ENCODE assay signal across 31 cellular contexts in genomic region chr11:118643142-118643994, GRCh38. TPM values are rescaled to one million over a fixed set of nuclear protein-coding genes. Genes with fewer than 3 reads are reported as not detected.
DNase-seq lines count a peak whose midpoint lies in the region; ATAC-seq, FAIRE-seq and TF ChIP-seq lines count a peak whose summit lies in the region.
"Had no signal": no experiment of that assay in that cellular context is flagged by ENCODE, and none has a peak within 500 bp of the region (broad histone marks: within the 10 kb centered on the region; RNA-seq: fewer than 3 reads in every experiment).

No MANE protein-coding gene starts in this region.

- WGBS in pancreas, 2 donors, result 58 to 60% methylated on average over 11 of the region's 11 CpGs

- peaks cover 5 to 32% (median 19%) of the 10 kb centered on the region in 3 donors for H3K4me1 ChIP-seq in pancreas
- H3K4me1 ChIP-seq: left lung had no signal

- peak; percentile 85 for DNase-seq in G401 (ENCODE audit: low spot score)
- peak; percentile 92 to 95 for DNase-seq in NCI-H446 (lab: John Stamatoyannopoulos, UW)
- DNase-seq in cerebellum (ENCODE audit: low spot score), result peak; percentile 63
- peak in 3 of 6 donors; percentile 66 to 77 (median 73) for DNase-seq in pancreas
- DNase-seq in GM13976 (ENCODE audit: low spot score), result no peak
- no peak for DNase-seq in NCI-H2196 (lab: John Stamatoyannopoulos, UW; ENCODE audit: unreplicated experiment)
- DNase-seq in GM12891 (ENCODE audit: insufficient read length, low spot score), result no peak
- DNase-seq: activated CD4-positive, alpha-beta memory T cell treated with anti-CD3 and anti-CD28 coated beads for 36 hours; activated CD4-positive, alpha-beta T cell treated with anti-CD3 and anti-CD28 coated beads for 1 hour; activated naive CD4-positive, alpha-beta T cell treated with Interleukin-2 at 50 U/mL for 16 hours; COR-L47; DMS79 treated with DMSO at 0.1 percent for 48 hours; effector CD4-positive, alpha-beta T cell; GF-D8; GM23248; immature natural killer cell; mesendoderm; NCI-H146; NCI-H510A treated with DMSO at 0.1 percent for 48 hours; stimulated activated CD4-positive, alpha-beta T cell treated with anti-CD3 and anti-CD28 coated beads, Interleukin-15, amount 100 ng/mL, for 24 hours; stimulated activated CD4-positive, alpha-beta T cell treated with anti-CD3 and anti-CD28 coated beads, Interleukin-4, amount 100 ng/mL, for 4 hours had no signal

- peak; percentile 52 to 79 (median 59) for ATAC-seq in pancreas
- ATAC-seq in GM18868 (IDR thresholded peaks at IDR 0.05; ENCODE audit: unreplicated experiment), result no peak
- ATAC-seq: left lung, Panc1 had no signal

- intact Hi-C loops in pancreas (cut with DNase I), result no loop called here

- no peak overlapping the region for H3K4me3 ChIP-seq in pancreas
- H3K4me3 ChIP-seq: BLaER1 treated with 17β-estradiol and CSF1 and Interleukin-3, amounts not matched to agents 10 nM and 100 nM; GM23248; left lung had no signal

- no peaks in the 10 kb centered on the region for H3K9me3 ChIP-seq in pancreas
- H3K9me3 ChIP-seq: BLaER1 treated with 17β-estradiol and CSF1 and Interleukin-3, amounts not matched to agents 10 nM and 100 nM; left lung had no signal

- peaks cover 0 to 28% (median 9%) of the 10 kb centered on the region in 3 donors for H3K36me3 ChIP-seq in pancreas

- TF ChIP-seq POLR2A in GM12891 (IDR thresholded peaks at IDR 0.05; ENCODE audit: low read depth, low read length), result no peak

- FAIRE-seq in pancreas (lab: Jason Lieb, UNC), result no peak
- FAIRE-seq in GM12891 (lab: Jason Lieb, UNC), result no peak
- FAIRE-seq: colon had no signal

- in situ Hi-C loops in G401 (cut with HindIII; ENCODE audit: low sequenced_read_pairs) (no loop called here), GM13976 (cut with MboI; ENCODE audit: low sequenced_read_pairs, unreplicated experiment) (no loop called here)

- H3K27me3 ChIP-seq in pancreas, result no peaks in the 10 kb centered on the region
- H3K27me3 ChIP-seq: BLaER1 treated with 17β-estradiol and CSF1 and Interleukin-3, amounts not matched to agents 10 nM and 100 nM; left lung had no signal

- TF ChIP-seq CTCF in pancreas (IDR thresholded peaks at IDR 0.05) (no peak), GM13976 (IDR thresholded peaks at IDR 0.05; ENCODE audit: borderline replicate concordance, control extremely low read depth, extremely low read depth, insufficient read depth, missing control alignments) (no peak)

- H3K27ac ChIP-seq in pancreas, result peak overlapping the region; percentile 29 to 43 (median 40)
- H3K27ac ChIP-seq: BLaER1 treated with 17β-estradiol and CSF1 and Interleukin-3, amounts not matched to agents 10 nM and 100 nM; GM23248; left lung had no signal

TF ChIP-seq in GM12891, 5 proteins besides CTCF, POLR2A, EP300 and RAD21:
- no peak for TF ChIP-seq POLR2AphosphoS5 (IDR thresholded peaks at IDR 0.05; ENCODE audit: low read depth, low read length)

RNA-seq across cellular contexts. Expression of gene PHLDB1, which starts 36.0 kb away (rescaled TPM):
- total RNA-seq in G401 (2014; rRNA removed; shearing (Covaris generic)), result 32.6 and 40.6 TPM in 2 replicates
- total RNA-seq in cerebellum (93.5 TPM), pancreas (10 to 100 TPM; 29.3 to 66.6 (median 41.0) TPM)
- polyA plus RNA-seq in pancreas, result 100 to 1,000 TPM; 152 to 153 TPM
- polyA plus RNA-seq in GM12891 (2012; ENCODE audit: low read depth, missing spikeins), result 0.08 TPM
- polyA plus RNA-seq: IgD-negative memory B cell had no signal

RNA-seq across cellular contexts. Expression of gene TREH, which starts 36.1 kb away (rescaled TPM):
- total RNA-seq in G401 (2014; rRNA removed; shearing (Covaris generic)), result not detected in 2 replicates
- total RNA-seq in cerebellum (not detected), pancreas (1 to 10 TPM in 2 of 6 donors, under 1 TPM in 4; 0.14 to 1.5 (median 0.62) TPM)
- polyA plus RNA-seq in pancreas, result 1 to 10 TPM; 3.8 to 4.7 TPM
- not detected for polyA plus RNA-seq in GM12891 (2012; ENCODE audit: low read depth, missing spikeins)
- total RNA-seq: activated CD4-positive, alpha-beta memory T cell treated with anti-CD3 and anti-CD28 coated beads for 36 hours; activated T-helper 1 cell treated with anti-CD3 and anti-CD28 coated beads, Interleukin-12 subunit alpha, Interleukin-12 subunit beta, Interleukin-2, Interleukin-4 antibody, amounts not matched to agents 30 ng/mL and 10 ng/mL and 1 ng/mL, durations not matched to agents 14 hours and 24 hours and 36 hours; fibroblast of lung; GM23248; left lung; posterior vena cava; subcutaneous adipose tissue had no signal
- polyA plus RNA-seq: fibroblast of lung, IgD-negative memory B cell, immature natural killer cell had no signal

Comparison
In these comparisons a context has a peak if more than half of its experiments do, and no peak if none do; other contexts are left out.
1. DNase-seq: peak in G401 (single experiment), NCI-H446 (2 of 2) and cerebellum (single experiment); none in GM13976 (single experiment), NCI-H2196 (single experiment) and GM12891 (single experiment).